ENCODE assay signal across 8 cellular contexts in the genomic region with DNA sequence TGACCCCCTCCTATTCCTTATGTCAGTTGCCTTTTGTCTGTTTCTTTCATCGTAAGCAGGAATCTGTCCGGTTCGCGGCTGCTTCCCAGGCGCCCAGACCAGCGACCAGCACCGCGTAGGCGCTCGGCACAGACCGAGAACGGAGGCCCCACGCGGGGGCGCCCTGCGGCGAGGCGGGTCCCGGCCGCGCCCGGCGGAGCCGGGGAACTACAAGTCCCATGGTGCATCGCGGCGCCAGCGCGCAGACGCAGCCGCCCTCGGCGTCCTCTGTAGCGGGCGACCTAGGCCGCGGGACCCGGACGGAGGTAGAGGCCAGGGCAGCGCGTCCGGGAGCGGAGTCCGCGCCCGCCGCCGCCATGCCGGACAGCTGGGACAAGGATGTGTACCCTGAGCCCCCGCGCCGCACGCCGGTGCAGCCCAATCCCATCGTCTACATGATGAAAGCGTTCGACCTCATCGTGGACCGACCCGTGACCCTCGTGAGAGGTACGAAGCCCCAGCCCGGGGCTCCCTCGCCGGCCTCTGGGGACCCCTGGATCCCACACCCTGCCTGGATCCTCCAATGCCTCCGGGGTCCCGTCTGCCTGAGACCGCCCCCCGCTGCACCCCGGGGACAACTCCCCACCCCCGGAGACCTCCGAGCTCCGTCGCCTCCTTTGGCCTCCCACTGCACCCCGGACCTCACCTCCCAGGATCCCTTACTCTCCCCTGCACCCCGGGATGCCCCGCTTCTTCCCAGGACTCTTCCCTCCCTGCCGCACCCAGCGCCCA. TPM values are rescaled to one million over a fixed set of nuclear protein-coding genes. Genes with fewer than 3 reads are reported as not detected.
DNase-seq lines count a peak whose midpoint lies in the region; ATAC-seq and TF ChIP-seq lines count a peak whose summit lies in the region.

A gene (plus strand): TSS at position 270 of the 771 bp plus-strand sequence. CDS start 87 bp downstream, at position 357.

- H3K9me3 Mint-ChIP-seq in Caco-2 (ENCODE audit: unreplicated experiment): no peaks in the 10 kb centered on the region

- peak within 1 kb of the TSS; percentile 89; the same call in 1 of the 2 replicates for H2AFZ ChIP-seq in OCI-LY3 (ENCODE audit: low read depth, low read length)

- POLR2A ChIA-PET in Caco-2 (lab: Charles Lee): no interaction called here

- intact Hi-C loops in Caco-2 (cut with micrococcal nuclease; ENCODE audit: unreplicated experiment): no loop called here

- H3K4me3 Mint-ChIP-seq in Caco-2 (ENCODE audit: unreplicated experiment): peak within 1 kb of the TSS; percentile 89

- peaks cover 54% of the 10 kb centered on the region for H3K36me3 Mint-ChIP-seq in Caco-2 (ENCODE audit: insufficient read depth, unreplicated experiment)

- CTCF ChIA-PET in Caco-2 (lab: Charles Lee): interaction anchor here (1.2 kb wide), 1 partner anchor 18 kb away, joined by 3 read pairs; no protein-coding TSS in a partner anchor

- peaks cover 32% of the 10 kb centered on the region for H4K20me1 ChIP-seq in OCI-LY3 (ENCODE audit: insufficient read depth, low read length)

- peaks cover 8% of the 10 kb centered on the region for H3K36me3 ChIP-seq in Caco-2 (ENCODE audit: control insufficient read depth, insufficient read depth, low read length)
- peaks cover 24% of the 10 kb centered on the region for H3K36me3 ChIP-seq in OCI-LY3 (replicated peaks; ENCODE audit: low read depth, low read length)
- peaks cover 13% of the 10 kb centered on the region for H3K36me3 ChIP-seq in mucosa of stomach (ENCODE audit: control insufficient read depth, insufficient read depth, low read length)

- peaks cover 48% of the 10 kb centered on the region for H3K79me2 ChIP-seq in OCI-LY3 (ENCODE audit: low read length)

- peak within 1 kb of the TSS; percentile 62 for H3K27ac ChIP-seq in OCI-LY3 (ENCODE audit: low read length)

- no peaks in the 10 kb centered on the region for H3K27me3 Mint-ChIP-seq in Caco-2 (ENCODE audit: insufficient read depth, unreplicated experiment)

- BruUV-seq in Caco-2 (replicated peaks; lab: Mats Ljungman, UMichigan): no TSS peak

- no peaks in the 10 kb centered on the region for H3K9me3 ChIP-seq in Caco-2
- no peaks in the 10 kb centered on the region for H3K9me3 ChIP-seq in OCI-LY3 (ENCODE audit: insufficient read depth, low read length)
- H3K9me3 ChIP-seq in mucosa of stomach (ENCODE audit: control insufficient read depth, low read length): no peaks in the 10 kb centered on the region

- peak; percentile 78 for ATAC-seq in GM19467 (IDR thresholded peaks at IDR 0.05; ENCODE audit: unreplicated experiment)

- H3K4me2 ChIP-seq in OCI-LY3 (ENCODE audit: low read length): peak within 1 kb of the TSS; percentile 84

- H3K27me3 ChIP-seq in Caco-2 (replicated peaks; ENCODE audit: control insufficient read depth, insufficient read depth, low read length): no peaks in the 10 kb centered on the region
- no peaks in the 10 kb centered on the region for H3K27me3 ChIP-seq in OCI-LY3 (ENCODE audit: low read depth, low read length)
- H3K27me3 ChIP-seq in mucosa of stomach (ENCODE audit: control insufficient read depth, insufficient read depth, low read length): no peaks in the 10 kb centered on the region

- peak within 1 kb of the TSS; percentile 76 for H3K4me3 ChIP-seq in Caco-2 (ENCODE audit: low read depth, low read length)
- H3K4me3 ChIP-seq in OCI-LY3 (ENCODE audit: low read length): peak within 1 kb of the TSS; percentile 89
- H3K4me3 ChIP-seq in epithelial cell of proximal tubule (ENCODE audit: low read depth, low read length): peak within 1 kb of the TSS; percentile 96
- peak within 1 kb of the TSS; percentile 74 for H3K4me3 ChIP-seq in mucosa of stomach (ENCODE audit: low read length)

- peak within 1 kb of the TSS; percentile 90 for H3K9ac ChIP-seq in OCI-LY3 (ENCODE audit: low read length)
- H3K9ac ChIP-seq in mucosa of stomach (ENCODE audit: low read length): peak within 1 kb of the TSS; percentile 87

- TF ChIP-seq CTCF in Caco-2 (IDR thresholded peaks at IDR 0.05; ENCODE audit: insufficient read depth in 1 of 2, low read depth in 1 of 2, low read length in 1 of 2, severe bottlenecking in 1 of 2, unreplicated experiment in 1 of 2): peak; percentile 46 to 49
- TF ChIP-seq CTCF in OCI-LY3 (IDR thresholded peaks at IDR 0.05; ENCODE audit: low read depth, low read length): peak; percentile 79
- peak; percentile 67 for TF ChIP-seq CTCF in epithelial cell of proximal tubule (conservative IDR thresholded peaks at IDR 0.05; ENCODE audit: low read depth, low read length)

- H3K4me1 ChIP-seq in Caco-2 (peaks cover 17% of the 10 kb centered on the region), OCI-LY3 (ENCODE audit: low read length) (peaks cover 34% of the 10 kb centered on the region), mucosa of stomach (ENCODE audit: control insufficient read depth, insufficient read depth, low read length) (peaks cover 16% of the 10 kb centered on the region)

- peak within 1 kb of the TSS; percentile 87 for H3K27ac Mint-ChIP-seq in Caco-2 (ENCODE audit: unreplicated experiment)

- DNase-seq in Caco-2: peak; percentile 92 to 96
- DNase-seq in HT1080 (ENCODE audit: low read depth): peak; percentile 87
- DNase-seq in activated T-cell treated with anti-CD3 and anti-CD28 coated beads for 24 hours (ENCODE audit: low read depth): peak; percentile 90
- DNase-seq in epithelial cell of proximal tubule (ENCODE audit: low read depth): no peak
- peak; percentile 82 for DNase-seq in stimulated activated CD8-positive, alpha-beta memory T cell treated with anti-CD3 and anti-CD28 coated beads, Interleukin-7, amount 100 ng/mL, for 24 hours (ENCODE audit: low read depth)

- H3K4me1 Mint-ChIP-seq in Caco-2 (ENCODE audit: low read depth, unreplicated experiment): peaks cover 22% of the 10 kb centered on the region

RNA-seq across cellular contexts. Expression of the gene that starts here (rescaled TPM):
- total RNA-seq in Caco-2 (2022): 128 and 132 TPM in 2 replicates
- 559 and 621 TPM in 2 replicates for total RNA-seq in HT1080 (2014; rRNA removed; shearing (Covaris generic))
- polyA plus RNA-seq in HT1080 (2015; cell fraction: cytosol; rRNA removed): 343 and 350 TPM in 2 replicates
- polyA plus RNA-seq in HT1080 (2015; cell fraction: nucleus; rRNA removed): 82.3 and 99.9 TPM in 2 replicates
- 236 and 407 TPM in 2 replicates for total RNA-seq in epithelial cell of proximal tubule
